In the genomic region with DNA sequence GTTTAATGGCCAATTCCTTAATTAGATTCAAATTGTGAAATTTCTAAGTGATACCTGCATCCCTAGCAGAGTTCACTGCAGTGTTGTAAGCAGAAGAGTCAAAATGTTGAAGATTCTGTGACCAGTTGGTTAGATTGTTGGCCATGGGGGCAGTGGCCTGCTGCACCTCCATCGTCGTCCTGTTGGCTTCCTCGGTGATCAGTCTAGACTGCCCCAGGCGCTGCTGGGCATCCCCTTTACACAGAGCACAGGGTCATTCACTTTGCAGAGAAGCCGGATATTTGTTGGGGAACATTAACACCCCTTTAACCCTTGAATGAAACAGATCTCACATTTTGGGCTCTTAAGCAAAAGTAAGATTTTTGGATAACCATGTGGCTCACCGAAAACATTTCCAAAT, we compare ENCODE assay signal across 23 cellular contexts.
"Had no signal": no experiment of that assay in that cellular context is flagged by ENCODE, and none has a peak within 500 bp of the region (broad histone marks: within the 10 kb centered on the region; RNA-seq: fewer than 3 reads in every experiment).

No MANE protein-coding gene starts in this region.

- H3K9me3 Mint-ChIP-seq: immature natural killer cell; natural killer cell; stimulated activated naive B cell treated with anti-CD40 and anti-IgM and Interleukin-4, amounts not matched to agents 10 μg/mL and 1 μg/mL and 100 μg/mL, for 72 hours; stimulated activated naive CD8-positive, alpha-beta T cell treated with anti-CD3 and anti-CD28 coated beads, Interleukin-15, Interleukin-2, amounts not matched to agents 100 ng/mL and 50 ng/mL, for 24 hours had no signal

- H3K27ac ChIP-seq: dorsolateral prefrontal cortex, epithelial cell of prostate, gastrocnemius medialis, heart right ventricle, lower lobe of right lung, pancreas, right lobe of liver, suprapubic skin had no signal

- H3K27ac Mint-ChIP-seq: immature natural killer cell; natural killer cell; stimulated activated naive B cell treated with anti-CD40 and anti-IgM and Interleukin-4, amounts not matched to agents 10 μg/mL and 1 μg/mL and 100 μg/mL, for 72 hours; stimulated activated naive CD8-positive, alpha-beta T cell treated with anti-CD3 and anti-CD28 coated beads, Interleukin-15, Interleukin-2, amounts not matched to agents 100 ng/mL and 50 ng/mL, for 24 hours had no signal

- H3K4me1 ChIP-seq: gastrocnemius medialis, lower lobe of right lung, pancreas, right lobe of liver had no signal

- H3K4me3 Mint-ChIP-seq: immature natural killer cell; natural killer cell; stimulated activated naive B cell treated with anti-CD40 and anti-IgM and Interleukin-4, amounts not matched to agents 10 μg/mL and 1 μg/mL and 100 μg/mL, for 72 hours; stimulated activated naive CD8-positive, alpha-beta T cell treated with anti-CD3 and anti-CD28 coated beads, Interleukin-15, Interleukin-2, amounts not matched to agents 100 ng/mL and 50 ng/mL, for 24 hours had no signal

- H3K4me3 ChIP-seq: dorsolateral prefrontal cortex, gastrocnemius medialis, heart right ventricle, lower lobe of right lung, pancreas, right lobe of liver, suprapubic skin, transverse colon, upper lobe of right lung had no signal

- DNase-seq: dorsolateral prefrontal cortex; effector CD4-positive, alpha-beta T cell; foreskin fibroblast; gastrocnemius medialis; heart right ventricle; hippocampal formation; immature natural killer cell; left ventricle myocardium superior; lower lobe of right lung; natural killer cell; pancreas; right lobe of liver; small intestine; stimulated activated CD4-positive, alpha-beta T cell treated with anti-CD3 and anti-CD28 coated beads, Interleukin-15, amount 100 ng/mL, for 24 hours; stimulated activated CD4-positive, alpha-beta T cell treated with anti-CD3 and anti-CD28 coated beads, Interleukin-2, amount 100 ng/mL, for 48 hours; stimulated activated naive B cell treated with anti-CD40 and anti-IgM and Interleukin-4, amounts not matched to agents 10 μg/mL and 1 μg/mL and 100 μg/mL, for 72 hours; transverse colon; upper lobe of right lung had no signal

- H3K36me3 Mint-ChIP-seq: immature natural killer cell; natural killer cell; stimulated activated naive B cell treated with anti-CD40 and anti-IgM and Interleukin-4, amounts not matched to agents 10 μg/mL and 1 μg/mL and 100 μg/mL, for 72 hours had no signal

- ATAC-seq: esophagus mucosa; gastrocnemius medialis; heart right ventricle; left ventricle myocardium superior; lower lobe of right lung; natural killer cell; pancreas; right lobe of liver; stimulated activated naive B cell treated with anti-CD40 and anti-IgM and Interleukin-4, amounts not matched to agents 10 μg/mL and 1 μg/mL and 100 μg/mL, for 72 hours; upper lobe of right lung had no signal

- H3K4me1 Mint-ChIP-seq: immature natural killer cell, natural killer cell had no signal

- H3K27me3 ChIP-seq: dorsolateral prefrontal cortex, gastrocnemius medialis, heart right ventricle, pancreas, right lobe of liver, suprapubic skin, transverse colon, upper lobe of right lung had no signal

- FAIRE-seq: keratinocyte had no signal

- H3K36me3 ChIP-seq: gastrocnemius medialis, pancreas, right lobe of liver, suprapubic skin had no signal

- H3K9me3 ChIP-seq: gastrocnemius medialis, heart right ventricle, lower lobe of right lung, pancreas, right lobe of liver, suprapubic skin, transverse colon, upper lobe of right lung had no signal
